ENCODE assay signal across 25 cellular contexts in genomic region chr1:41321277-41321676, GRCh38. TPM values are rescaled to one million over a fixed set of nuclear protein-coding genes. Genes with fewer than 3 reads are reported as not detected.
"Had no signal": no experiment of that assay in that cellular context is flagged by ENCODE, and none has a peak within 500 bp of the region (broad histone marks: within the 10 kb centered on the region; RNA-seq: fewer than 3 reads in every experiment).

No MANE protein-coding gene starts in this region.

- H3K9me3 ChIP-seq: gastrocnemius medialis, pancreas, prostate gland, right lobe of liver, spleen, thoracic aorta, transverse colon had no signal

- H3K4me3 Mint-ChIP-seq: neural crest cell; stimulated activated memory B cell treated with anti-CD40 and anti-IgM and Interleukin-4, amounts not matched to agents 10 μg/mL and 1 μg/mL and 100 μg/mL, for 72 hours; stimulated activated naive CD8-positive, alpha-beta T cell treated with anti-CD3 and anti-CD28 coated beads, Interleukin-15, amount 100 ng/mL, for 72 hours had no signal

- H3K36me3 Mint-ChIP-seq: natural killer cell; stimulated activated memory B cell treated with anti-CD40 and anti-IgM and Interleukin-4, amounts not matched to agents 10 μg/mL and 1 μg/mL and 100 μg/mL, for 72 hours had no signal

- H3K4me1 Mint-ChIP-seq: stimulated activated memory B cell treated with anti-CD40 and anti-IgM and Interleukin-4, amounts not matched to agents 10 μg/mL and 1 μg/mL and 100 μg/mL, for 72 hours; stimulated activated naive CD8-positive, alpha-beta T cell treated with anti-CD3 and anti-CD28 coated beads, Interleukin-15, amount 100 ng/mL, for 72 hours had no signal

- H3K36me3 ChIP-seq: gastrocnemius medialis, pancreas, prostate gland, right lobe of liver, spleen, thoracic aorta, transverse colon had no signal

- H3K27ac Mint-ChIP-seq: stimulated activated memory B cell treated with anti-CD40 and anti-IgM and Interleukin-4, amounts not matched to agents 10 μg/mL and 1 μg/mL and 100 μg/mL, for 72 hours; stimulated activated naive CD8-positive, alpha-beta T cell treated with anti-CD3 and anti-CD28 coated beads, Interleukin-15, amount 100 ng/mL, for 72 hours had no signal

- H3K4me3 ChIP-seq: dorsolateral prefrontal cortex, gastrocnemius medialis, pancreas, prostate gland, right lobe of liver, spleen, thoracic aorta, transverse colon had no signal

- H3K27me3 ChIP-seq: dorsolateral prefrontal cortex, gastrocnemius medialis, pancreas, right lobe of liver, transverse colon had no signal

- H3K9me3 Mint-ChIP-seq: natural killer cell; neural crest cell; stimulated activated memory B cell treated with anti-CD40 and anti-IgM and Interleukin-4, amounts not matched to agents 10 μg/mL and 1 μg/mL and 100 μg/mL, for 72 hours; stimulated activated naive CD8-positive, alpha-beta T cell treated with anti-CD3 and anti-CD28 coated beads, Interleukin-15, amount 100 ng/mL, for 72 hours had no signal

- DNase-seq: cortex of kidney; dorsolateral prefrontal cortex; effector CD8-positive, alpha-beta T cell; gastrocnemius medialis; islet precursor cell; mammary epithelial cell; natural killer cell; nucleus accumbens; pancreas; retina; spleen; stimulated activated CD4-positive, alpha-beta T cell treated with anti-CD3 and anti-CD28 coated beads, Interleukin-15, amount 100 ng/mL, for 24 hours; stimulated activated CD4-positive, alpha-beta T cell treated with anti-CD3 and anti-CD28 coated beads, Interleukin-1b, Interleukin-23, amount 100 ng/mL, for 48 hours; stimulated activated CD4-positive, alpha-beta T cell treated with anti-CD3 and anti-CD28 coated beads, Interleukin-4, amount 100 ng/mL, for 24 hours; stimulated activated naive CD8-positive, alpha-beta T cell treated with anti-CD3 and anti-CD28 coated beads, Interleukin-15, amount 100 ng/mL, for 72 hours; substantia nigra; transverse colon had no signal

- H3K4me1 ChIP-seq: prostate gland, right lobe of liver, spleen had no signal

- ATAC-seq: esophagus mucosa; left lobe of liver; natural killer cell; right lobe of liver; stimulated activated memory B cell treated with anti-CD40 and anti-IgM and Interleukin-4, amounts not matched to agents 10 μg/mL and 1 μg/mL and 100 μg/mL, for 72 hours; stimulated activated naive CD8-positive, alpha-beta T cell treated with anti-CD3 and anti-CD28 coated beads, Interleukin-15, amount 100 ng/mL, for 72 hours had no signal

- H3K27me3 Mint-ChIP-seq: stimulated activated naive CD8-positive, alpha-beta T cell treated with anti-CD3 and anti-CD28 coated beads, Interleukin-15, amount 100 ng/mL, for 72 hours had no signal

- H3K27ac ChIP-seq: dorsolateral prefrontal cortex, pancreas, prostate gland, right lobe of liver, spleen, thoracic aorta, transverse colon had no signal

RNA-seq across cellular contexts. Expression of gene FOXO6, which starts 40.0 kb away (rescaled TPM):
- total RNA-seq: esophagus mucosa, fibroblast of villous mesenchyme had no signal
- polyA plus RNA-seq: mammary epithelial cell had no signal
